In the genomic region with DNA sequence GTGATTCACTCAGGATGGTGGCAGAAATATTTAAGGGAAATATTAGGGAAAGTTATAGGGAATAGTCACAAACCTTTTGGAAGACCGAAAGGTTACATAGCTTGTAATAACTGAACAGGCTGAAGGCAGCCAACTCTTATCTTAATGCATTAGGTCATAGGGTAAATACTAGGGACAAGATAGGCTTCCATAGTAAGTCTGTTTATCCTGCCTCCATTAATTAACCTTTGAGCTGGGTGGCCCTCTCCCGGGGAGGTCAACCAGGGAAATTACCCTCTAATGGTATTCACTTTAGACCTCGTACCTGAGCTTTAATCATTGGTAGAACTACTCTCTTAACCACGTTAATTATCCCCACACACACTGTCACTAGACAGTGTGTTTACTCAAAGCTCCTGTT, we compare ENCODE assay signal across 1 cellular context.
TF ChIP-seq lines count a peak whose summit lies in the region.

No MANE protein-coding gene starts in this region.

TF ChIP-seq in HepG2, 621 proteins besides CTCF, POLR2A, EP300 and RAD21 (continued from another document):
- TF ChIP-seq, protein P1, sequence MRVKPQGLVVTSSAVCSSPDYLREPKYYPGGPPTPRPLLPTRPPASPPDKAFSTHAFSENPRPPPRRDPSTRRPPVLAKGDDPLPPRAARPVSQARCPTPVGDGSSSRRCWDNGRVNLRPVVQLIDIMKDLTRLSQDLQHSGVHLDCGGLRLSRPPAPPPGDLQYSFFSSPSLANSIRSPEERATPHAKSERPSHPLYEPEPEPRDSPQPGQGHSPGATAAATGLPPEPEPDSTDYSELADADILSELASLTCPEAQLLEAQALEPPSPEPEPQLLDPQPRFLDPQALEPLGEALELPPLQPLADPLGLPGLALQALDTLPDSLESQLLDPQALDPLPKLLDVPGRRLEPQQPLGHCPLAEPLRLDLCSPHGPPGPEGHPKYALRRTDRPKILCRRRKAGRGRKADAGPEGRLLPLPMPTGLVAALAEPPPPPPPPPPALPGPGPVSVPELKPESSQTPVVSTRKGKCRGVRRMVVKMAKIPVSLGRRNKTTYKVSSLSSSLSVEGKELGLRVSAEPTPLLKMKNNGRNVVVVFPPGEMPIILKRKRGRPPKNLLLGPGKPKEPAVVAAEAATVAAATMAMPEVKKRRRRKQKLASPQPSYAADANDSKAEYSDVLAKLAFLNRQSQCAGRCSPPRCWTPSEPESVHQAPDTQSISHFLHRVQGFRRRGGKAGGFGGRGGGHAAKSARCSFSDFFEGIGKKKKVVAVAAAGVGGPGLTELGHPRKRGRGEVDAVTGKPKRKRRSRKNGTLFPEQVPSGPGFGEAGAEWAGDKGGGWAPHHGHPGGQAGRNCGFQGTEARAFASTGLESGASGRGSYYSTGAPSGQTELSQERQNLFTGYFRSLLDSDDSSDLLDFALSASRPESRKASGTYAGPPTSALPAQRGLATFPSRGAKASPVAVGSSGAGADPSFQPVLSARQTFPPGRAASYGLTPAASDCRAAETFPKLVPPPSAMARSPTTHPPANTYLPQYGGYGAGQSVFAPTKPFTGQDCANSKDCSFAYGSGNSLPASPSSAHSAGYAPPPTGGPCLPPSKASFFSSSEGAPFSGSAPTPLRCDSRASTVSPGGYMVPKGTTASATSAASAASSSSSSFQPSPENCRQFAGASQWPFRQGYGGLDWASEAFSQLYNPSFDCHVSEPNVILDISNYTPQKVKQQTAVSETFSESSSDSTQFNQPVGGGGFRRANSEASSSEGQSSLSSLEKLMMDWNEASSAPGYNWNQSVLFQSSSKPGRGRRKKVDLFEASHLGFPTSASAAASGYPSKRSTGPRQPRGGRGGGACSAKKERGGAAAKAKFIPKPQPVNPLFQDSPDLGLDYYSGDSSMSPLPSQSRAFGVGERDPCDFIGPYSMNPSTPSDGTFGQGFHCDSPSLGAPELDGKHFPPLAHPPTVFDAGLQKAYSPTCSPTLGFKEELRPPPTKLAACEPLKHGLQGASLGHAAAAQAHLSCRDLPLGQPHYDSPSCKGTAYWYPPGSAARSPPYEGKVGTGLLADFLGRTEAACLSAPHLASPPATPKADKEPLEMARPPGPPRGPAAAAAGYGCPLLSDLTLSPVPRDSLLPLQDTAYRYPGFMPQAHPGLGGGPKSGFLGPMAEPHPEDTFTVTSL (CRISPR knock-in tag; IDR thresholded peaks at IDR 0.05; ENCODE audit: borderline replicate concordance): peak; percentile 26; the same call in 1 of the 2 replicates
- TF ChIP-seq ZNF543 (CRISPR knock-in tag; IDR thresholded peaks at IDR 0.05) (no peak), HOXA9 (CRISPR knock-in tag; IDR thresholded peaks at IDR 0.05; ENCODE audit: borderline replicate concordance) (no peak), KDM3A (CRISPR knock-in tag; IDR thresholded peaks at IDR 0.05; ENCODE audit: low read depth) (no peak), ZNF430 (CRISPR knock-in tag; IDR thresholded peaks at IDR 0.05) (no peak), ZNF282 (IDR thresholded peaks at IDR 0.05; ENCODE audit: partially characterized antibody) (no peak), FOXP1 (IDR thresholded peaks at IDR 0.05) (no peak), FOXP1 (CRISPR knock-in tag; IDR thresholded peaks at IDR 0.05) (0 out of 2 replicates have a peak, but pooled peaks have one; percentile 37), ZNF207 (IDR thresholded peaks at IDR 0.05; ENCODE audit: borderline replicate concordance) (no peak), ZNF672 (CRISPR knock-in tag; IDR thresholded peaks at IDR 0.05) (no peak), PCBP1 (IDR thresholded peaks at IDR 0.05; ENCODE audit: borderline replicate concordance, low read depth, low read length) (no peak), ZNF205 (CRISPR knock-in tag; IDR thresholded peaks at IDR 0.05) (no peak), ZFP82 (CRISPR knock-in tag; IDR thresholded peaks at IDR 0.05; ENCODE audit: borderline replicate concordance) (no peak), SETDB1 (CRISPR knock-in tag; IDR thresholded peaks at IDR 0.05; ENCODE audit: borderline replicate concordance) (no peak)
- TF ChIP-seq, protein P2, sequence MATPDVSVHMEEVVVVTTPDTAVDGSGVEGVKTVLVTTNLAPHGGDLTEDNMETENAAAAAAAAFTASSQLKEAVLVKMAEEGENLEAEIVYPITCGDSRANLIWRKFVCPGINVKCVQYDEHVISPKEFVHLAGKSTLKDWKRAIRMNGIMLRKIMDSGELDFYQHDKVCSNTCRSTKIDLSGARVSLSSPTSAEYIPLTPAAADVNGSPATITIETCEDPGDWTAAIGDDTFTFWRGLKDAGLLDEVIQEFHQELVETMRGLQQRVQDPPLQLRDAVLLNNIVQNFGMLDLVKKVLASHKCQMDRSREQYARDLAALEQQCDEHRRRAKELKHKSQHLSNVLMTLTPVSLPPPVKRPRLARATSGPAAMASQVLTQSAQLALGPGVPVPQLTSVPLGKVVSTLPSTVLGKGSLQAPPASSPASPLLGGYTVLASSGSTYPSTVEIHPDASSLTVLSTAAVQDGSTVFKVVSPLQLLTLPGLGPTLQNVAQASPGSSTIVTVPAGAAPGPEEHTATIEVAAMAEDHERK (CRISPR knock-in tag; IDR thresholded peaks at IDR 0.05; ENCODE audit: low read depth): no peak
- TF ChIP-seq, protein P3, sequence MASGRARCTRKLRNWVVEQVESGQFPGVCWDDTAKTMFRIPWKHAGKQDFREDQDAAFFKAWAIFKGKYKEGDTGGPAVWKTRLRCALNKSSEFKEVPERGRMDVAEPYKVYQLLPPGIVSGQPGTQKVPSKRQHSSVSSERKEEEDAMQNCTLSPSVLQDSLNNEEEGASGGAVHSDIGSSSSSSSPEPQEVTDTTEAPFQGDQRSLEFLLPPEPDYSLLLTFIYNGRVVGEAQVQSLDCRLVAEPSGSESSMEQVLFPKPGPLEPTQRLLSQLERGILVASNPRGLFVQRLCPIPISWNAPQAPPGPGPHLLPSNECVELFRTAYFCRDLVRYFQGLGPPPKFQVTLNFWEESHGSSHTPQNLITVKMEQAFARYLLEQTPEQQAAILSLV (CRISPR knock-in tag; IDR thresholded peaks at IDR 0.05; ENCODE audit: borderline replicate concordance): no peak
- TF ChIP-seq, protein P4, sequence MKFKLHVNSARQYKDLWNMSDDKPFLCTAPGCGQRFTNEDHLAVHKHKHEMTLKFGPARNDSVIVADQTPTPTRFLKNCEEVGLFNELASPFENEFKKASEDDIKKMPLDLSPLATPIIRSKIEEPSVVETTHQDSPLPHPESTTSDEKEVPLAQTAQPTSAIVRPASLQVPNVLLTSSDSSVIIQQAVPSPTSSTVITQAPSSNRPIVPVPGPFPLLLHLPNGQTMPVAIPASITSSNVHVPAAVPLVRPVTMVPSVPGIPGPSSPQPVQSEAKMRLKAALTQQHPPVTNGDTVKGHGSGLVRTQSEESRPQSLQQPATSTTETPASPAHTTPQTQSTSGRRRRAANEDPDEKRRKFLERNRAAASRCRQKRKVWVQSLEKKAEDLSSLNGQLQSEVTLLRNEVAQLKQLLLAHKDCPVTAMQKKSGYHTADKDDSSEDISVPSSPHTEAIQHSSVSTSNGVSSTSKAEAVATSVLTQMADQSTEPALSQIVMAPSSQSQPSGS (CRISPR knock-in tag; IDR thresholded peaks at IDR 0.05): peak; percentile 65; the same call in 1 of the 2 replicates
- TF ChIP-seq, protein P5, sequence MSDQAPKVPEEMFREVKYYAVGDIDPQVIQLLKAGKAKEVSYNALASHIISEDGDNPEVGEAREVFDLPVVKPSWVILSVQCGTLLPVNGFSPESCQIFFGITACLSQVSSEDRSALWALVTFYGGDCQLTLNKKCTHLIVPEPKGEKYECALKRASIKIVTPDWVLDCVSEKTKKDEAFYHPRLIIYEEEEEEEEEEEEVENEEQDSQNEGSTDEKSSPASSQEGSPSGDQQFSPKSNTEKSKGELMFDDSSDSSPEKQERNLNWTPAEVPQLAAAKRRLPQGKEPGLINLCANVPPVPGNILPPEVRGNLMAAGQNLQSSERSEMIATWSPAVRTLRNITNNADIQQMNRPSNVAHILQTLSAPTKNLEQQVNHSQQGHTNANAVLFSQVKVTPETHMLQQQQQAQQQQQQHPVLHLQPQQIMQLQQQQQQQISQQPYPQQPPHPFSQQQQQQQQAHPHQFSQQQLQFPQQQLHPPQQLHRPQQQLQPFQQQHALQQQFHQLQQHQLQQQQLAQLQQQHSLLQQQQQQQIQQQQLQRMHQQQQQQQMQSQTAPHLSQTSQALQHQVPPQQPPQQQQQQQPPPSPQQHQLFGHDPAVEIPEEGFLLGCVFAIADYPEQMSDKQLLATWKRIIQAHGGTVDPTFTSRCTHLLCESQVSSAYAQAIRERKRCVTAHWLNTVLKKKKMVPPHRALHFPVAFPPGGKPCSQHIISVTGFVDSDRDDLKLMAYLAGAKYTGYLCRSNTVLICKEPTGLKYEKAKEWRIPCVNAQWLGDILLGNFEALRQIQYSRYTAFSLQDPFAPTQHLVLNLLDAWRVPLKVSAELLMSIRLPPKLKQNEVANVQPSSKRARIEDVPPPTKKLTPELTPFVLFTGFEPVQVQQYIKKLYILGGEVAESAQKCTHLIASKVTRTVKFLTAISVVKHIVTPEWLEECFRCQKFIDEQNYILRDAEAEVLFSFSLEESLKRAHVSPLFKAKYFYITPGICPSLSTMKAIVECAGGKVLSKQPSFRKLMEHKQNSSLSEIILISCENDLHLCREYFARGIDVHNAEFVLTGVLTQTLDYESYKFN (CRISPR knock-in tag; conservative IDR thresholded peaks at IDR 0.05): peak; percentile 54
- TF ChIP-seq, protein P6, sequence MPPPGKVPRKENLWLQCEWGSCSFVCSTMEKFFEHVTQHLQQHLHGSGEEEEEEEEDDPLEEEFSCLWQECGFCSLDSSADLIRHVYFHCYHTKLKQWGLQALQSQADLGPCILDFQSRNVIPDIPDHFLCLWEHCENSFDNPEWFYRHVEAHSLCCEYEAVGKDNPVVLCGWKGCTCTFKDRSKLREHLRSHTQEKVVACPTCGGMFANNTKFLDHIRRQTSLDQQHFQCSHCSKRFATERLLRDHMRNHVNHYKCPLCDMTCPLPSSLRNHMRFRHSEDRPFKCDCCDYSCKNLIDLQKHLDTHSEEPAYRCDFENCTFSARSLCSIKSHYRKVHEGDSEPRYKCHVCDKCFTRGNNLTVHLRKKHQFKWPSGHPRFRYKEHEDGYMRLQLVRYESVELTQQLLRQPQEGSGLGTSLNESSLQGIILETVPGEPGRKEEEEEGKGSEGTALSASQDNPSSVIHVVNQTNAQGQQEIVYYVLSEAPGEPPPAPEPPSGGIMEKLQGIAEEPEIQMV (CRISPR knock-in tag; IDR thresholded peaks at IDR 0.05; ENCODE audit: low read depth): no peak
- TF ChIP-seq, protein P7, sequence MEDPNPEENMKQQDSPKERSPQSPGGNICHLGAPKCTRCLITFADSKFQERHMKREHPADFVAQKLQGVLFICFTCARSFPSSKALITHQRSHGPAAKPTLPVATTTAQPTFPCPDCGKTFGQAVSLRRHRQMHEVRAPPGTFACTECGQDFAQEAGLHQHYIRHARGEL (CRISPR knock-in tag; IDR thresholded peaks at IDR 0.05): no peak
